Comparison of ENCODE assay signal across 21 cellular contexts in genomic region chr21:26120833-26121232, GRCh38. TPM values are rescaled to one million over a fixed set of nuclear protein-coding genes. Genes with fewer than 3 reads are reported as not detected.
A peak's percentile ranks its signal among the peaks of the same experiment; 100 is the strongest.
DNase-seq lines count a peak whose midpoint lies in the region; ATAC-seq and TF ChIP-seq lines count a peak whose summit lies in the region.
"Had no signal": no experiment of that assay in that cellular context is flagged by ENCODE, and none has a peak within 500 bp of the region (broad histone marks: within the 10 kb centered on the region; RNA-seq: fewer than 3 reads in every experiment).

No MANE protein-coding gene starts in this region.

- intact Hi-C loops in MCF 10A (cut with micrococcal nuclease) (no loop called here), vagina (cut with DNase I) (no loop called here)

- peak overlapping the region; percentile 17 for H3K27ac Mint-ChIP-seq in MCF 10A (ENCODE audit: low read depth, unreplicated experiment)
- H3K27ac Mint-ChIP-seq: activated B cell treated with CpG ODN at 0.5 μM for 24 hours; activated CD4-positive, alpha-beta memory T cell treated with anti-CD3 and anti-CD28 coated beads, Interleukin-2, amount 10 ng/mL, durations not matched to agents 7 days and 5 days; CD4-positive, alpha-beta memory T cell; naive thymus-derived CD8-positive, alpha-beta T cell had no signal

- peaks cover 44% of the 10 kb centered on the region for H3K4me1 Mint-ChIP-seq in MCF 10A (ENCODE audit: insufficient read depth, unreplicated experiment)
- H3K4me1 Mint-ChIP-seq: activated CD4-positive, alpha-beta memory T cell treated with anti-CD3 and anti-CD28 coated beads, Interleukin-2, amount 10 ng/mL, durations not matched to agents 7 days and 5 days had no signal

- no TSS peak for BruUV-seq in MCF 10A (replicated peaks; lab: Mats Ljungman, UMichigan)

- no peak for TF ChIP-seq CTCF in MCF 10A (IDR thresholded peaks at IDR 0.05; ENCODE audit: unreplicated experiment)
- no peak for TF ChIP-seq CTCF in fibroblast of pulmonary artery (IDR thresholded peaks at IDR 0.05; ENCODE audit: low read length, missing control alignments)
- TF ChIP-seq CTCF in vagina (IDR thresholded peaks at IDR 0.05): no peak

- H3K36me3 Mint-ChIP-seq in MCF 10A (ENCODE audit: insufficient read depth, unreplicated experiment): peaks cover 12% of the 10 kb centered on the region
- H3K36me3 Mint-ChIP-seq: CD4-positive, alpha-beta memory T cell; naive thymus-derived CD8-positive, alpha-beta T cell had no signal

- H3K27me3 ChIP-seq in vagina: no peaks in the 10 kb centered on the region
- H3K27me3 ChIP-seq: cardiac muscle cell, pancreas had no signal

- no peaks in the 10 kb centered on the region for H3K9me3 Mint-ChIP-seq in MCF 10A (ENCODE audit: unreplicated experiment)
- H3K9me3 Mint-ChIP-seq: activated B cell treated with CpG ODN at 0.5 μM for 24 hours; activated CD4-positive, alpha-beta memory T cell treated with anti-CD3 and anti-CD28 coated beads, Interleukin-2, amount 10 ng/mL, durations not matched to agents 7 days and 5 days; CD4-positive, alpha-beta memory T cell; naive thymus-derived CD8-positive, alpha-beta T cell had no signal

- POLR2A ChIA-PET in MCF 10A (lab: Yijun Ruan, JAX): interaction anchor here (0.6 to 10.6 kb wide), 12 partner anchors 10 to 269 kb away, joined by 3 to 260 read pairs (median 5); partner anchors contain the start of gene APP

- no peaks in the 10 kb centered on the region for H3K36me3 ChIP-seq in vagina
- H3K36me3 ChIP-seq: cardiac muscle cell, pancreas had no signal

- peaks cover 20% of the 10 kb centered on the region for H3K4me1 ChIP-seq in vagina

- no peak for TF ChIP-seq POLR2A in vagina (IDR thresholded peaks at IDR 0.05)

- H3K4me3 Mint-ChIP-seq in MCF 10A (ENCODE audit: unreplicated experiment): peak overlapping the region; percentile 7
- H3K4me3 Mint-ChIP-seq: activated B cell treated with CpG ODN at 0.5 μM for 24 hours; activated CD4-positive, alpha-beta memory T cell treated with anti-CD3 and anti-CD28 coated beads, Interleukin-2, amount 10 ng/mL, durations not matched to agents 7 days and 5 days; CD4-positive, alpha-beta memory T cell; naive thymus-derived CD8-positive, alpha-beta T cell had no signal

- no peaks in the 10 kb centered on the region for H3K9me3 ChIP-seq in vagina
- H3K9me3 ChIP-seq: pancreas had no signal

- H3K27me3 Mint-ChIP-seq in MCF 10A (ENCODE audit: insufficient read depth, unreplicated experiment): no peaks in the 10 kb centered on the region
- H3K27me3 Mint-ChIP-seq: activated B cell treated with CpG ODN at 0.5 μM for 24 hours; activated CD4-positive, alpha-beta memory T cell treated with anti-CD3 and anti-CD28 coated beads, Interleukin-2, amount 10 ng/mL, durations not matched to agents 7 days and 5 days; CD4-positive, alpha-beta memory T cell; naive thymus-derived CD8-positive, alpha-beta T cell had no signal

- CTCF ChIA-PET in MCF 10A (lab: Yijun Ruan, JAX): interaction anchor here (0.6 to 2.2 kb wide), 4 partner anchors 11 to 187 kb away, joined by 3 to 7 read pairs (median 4); partner anchors contain the start of gene APP

- H3K4me3 ChIP-seq in fibroblast of pulmonary artery (replicated peaks; ENCODE audit: low read depth, low read length) (no peak overlapping the region), vagina (no peak overlapping the region)
- H3K4me3 ChIP-seq: cardiac muscle cell, pancreas had no signal

- ATAC-seq in GM21390 (IDR thresholded peaks at IDR 0.05; ENCODE audit: unreplicated experiment): no peak
- ATAC-seq: left colon; naive thymus-derived CD8-positive, alpha-beta T cell; pancreas; sciatic nerve had no signal

- H3K27ac ChIP-seq in substantia nigra (ENCODE audit: low read depth, low read length, poor library complexity, severe bottlenecking): peak overlapping the region; percentile 51
- no peak overlapping the region for H3K27ac ChIP-seq in vagina
- H3K27ac ChIP-seq: cardiac muscle cell, pancreas had no signal

- DNase-seq in NCI-H2171 (lab: John Stamatoyannopoulos, UW): peak; percentile 37
- DNase-seq in MCF 10A (ENCODE audit: unreplicated experiment): peak; percentile 92
- peak; percentile 40 for DNase-seq in fibroblast of pulmonary artery (ENCODE audit: low read depth)
- no peak for DNase-seq in substantia nigra (lab: John Stamatoyannopoulos, UW)
- no peak for DNase-seq in vagina (ENCODE audit: extremely low spot score in 2 of 2)
- DNase-seq in activated effector memory CD4-positive, alpha-beta T cell treated with anti-CD3 and anti-CD28 coated beads, Interleukin-2, amount 50 U/mL, for 16 hours: no peak
- DNase-seq: activated B cell treated with CpG ODN at 0.5 μM for 24 hours; activated CD4-positive, alpha-beta memory T cell treated with anti-CD3 and anti-CD28 coated beads, Interleukin-2, amount 10 ng/mL, durations not matched to agents 7 days and 5 days; amygdala; CD4-positive, alpha-beta memory T cell; left colon; MV-4-11; naive thymus-derived CD8-positive, alpha-beta T cell; NCI-H226; NCI-H774; pancreas; stimulated activated CD4-positive, alpha-beta T cell treated with anti-CD3 and anti-CD28 coated beads, Interleukin-15, amount 100 ng/mL, for 24 hours; T1000 had no signal

RNA-seq across cellular contexts. Expression of gene APP, which starts 49.7 kb away (rescaled TPM):
- total RNA-seq in MCF 10A (2022) (459 and 472 TPM in 2 replicates), vagina (315 TPM)

Comparison
In these comparisons a context has a peak if more than half of its experiments do, and no peak if none do; other contexts are left out.
1. DNase-seq: peak in NCI-H2171 (single experiment), MCF 10A (single experiment) and fibroblast of pulmonary artery (single experiment); none in substantia nigra (0 of 49), vagina (0 of 2) and activated effector memory CD4-positive, alpha-beta T cell treated with anti-CD3 and anti-CD28 coated beads, Interleukin-2, amount 50 U/mL, for 16 hours (single experiment).